2 cellular contexts compared by ENCODE assay signal in genomic region chr18:59272221-59272888, GRCh38.
TF ChIP-seq lines count a peak whose summit lies in the region.

No MANE protein-coding gene starts in this region.

TF ChIP-seq in liver, 16 proteins besides CTCF, POLR2A, EP300 and RAD21:
- no peak for TF ChIP-seq JUND (IDR thresholded peaks at IDR 0.05)
- no peak for TF ChIP-seq REST (IDR thresholded peaks at IDR 0.05)

TF ChIP-seq in HepG2, 621 proteins besides CTCF, POLR2A, EP300 and RAD21:
- TF ChIP-seq ZGPAT (CRISPR knock-in tag; IDR thresholded peaks at IDR 0.05), result no peak
